ENCODE assay signal across 20 cellular contexts in genomic region chr5:168820776-168821302, GRCh38.
"Had no signal": no experiment of that assay in that cellular context is flagged by ENCODE, and none has a peak within 500 bp of the region (broad histone marks: within the 10 kb centered on the region; RNA-seq: fewer than 3 reads in every experiment).

No MANE protein-coding gene starts in this region.

- H3K27ac ChIP-seq: epithelial cell of prostate, hepatocyte, right atrium auricular region, suprapubic skin, transverse colon, uterus had no signal

- H3K27ac Mint-ChIP-seq: activated CD4-positive, alpha-beta memory T cell treated with anti-CD3 and anti-CD28 coated beads, Interleukin-2, amount 10 ng/mL, durations not matched to agents 7 days and 5 days; activated CD8-positive, alpha-beta memory T cell treated with anti-CD3 and anti-CD28 coated beads, Interleukin-2, amount 10 ng/mL, durations not matched to agents 7 days and 5 days; activated naive CD4-positive, alpha-beta T cell treated with anti-CD3 and anti-CD28 coated beads for 36 hours; naive thymus-derived CD4-positive, alpha-beta T cell; stimulated activated naive CD8-positive, alpha-beta T cell treated with anti-CD3 and anti-CD28 coated beads, Interleukin-15, Interleukin-2, amounts not matched to agents 100 ng/mL and 50 ng/mL, for 24 hours had no signal

- ATAC-seq: activated CD8-positive, alpha-beta memory T cell treated with anti-CD3 and anti-CD28 coated beads, Interleukin-2, amount 10 ng/mL, durations not matched to agents 7 days and 5 days; activated naive CD8-positive, alpha-beta T cell treated with anti-CD3 and anti-CD28 coated beads, Interleukin-2, amount 50 U/mL, for 24 hours; left cardiac atrium; naive thymus-derived CD4-positive, alpha-beta T cell had no signal

- H3K27me3 ChIP-seq: hepatocyte, right atrium auricular region, suprapubic skin, transverse colon, uterus had no signal

- H3K4me1 ChIP-seq: transverse colon, uterus had no signal

- H3K4me3 ChIP-seq: hepatocyte, right atrium auricular region, suprapubic skin, transverse colon, uterus had no signal

- H3K79me2 ChIP-seq: hepatocyte had no signal

- H3K4me3 Mint-ChIP-seq: activated CD4-positive, alpha-beta memory T cell treated with anti-CD3 and anti-CD28 coated beads, Interleukin-2, amount 10 ng/mL, durations not matched to agents 7 days and 5 days; activated CD8-positive, alpha-beta memory T cell treated with anti-CD3 and anti-CD28 coated beads, Interleukin-2, amount 10 ng/mL, durations not matched to agents 7 days and 5 days; activated naive CD4-positive, alpha-beta T cell treated with anti-CD3 and anti-CD28 coated beads for 36 hours; activated naive CD8-positive, alpha-beta T cell treated with anti-CD3 and anti-CD28 coated beads, Interleukin-2, amount 50 U/mL, for 24 hours; naive thymus-derived CD4-positive, alpha-beta T cell; stimulated activated naive CD8-positive, alpha-beta T cell treated with anti-CD3 and anti-CD28 coated beads, Interleukin-15, Interleukin-2, amounts not matched to agents 100 ng/mL and 50 ng/mL, for 24 hours had no signal

- H3K36me3 ChIP-seq: transverse colon, uterus had no signal

- H3K9me3 Mint-ChIP-seq: activated CD4-positive, alpha-beta memory T cell treated with anti-CD3 and anti-CD28 coated beads, Interleukin-2, amount 10 ng/mL, durations not matched to agents 7 days and 5 days; activated naive CD4-positive, alpha-beta T cell treated with anti-CD3 and anti-CD28 coated beads for 36 hours; activated naive CD8-positive, alpha-beta T cell treated with anti-CD3 and anti-CD28 coated beads, Interleukin-2, amount 50 U/mL, for 24 hours; naive thymus-derived CD4-positive, alpha-beta T cell; stimulated activated naive CD8-positive, alpha-beta T cell treated with anti-CD3 and anti-CD28 coated beads, Interleukin-15, Interleukin-2, amounts not matched to agents 100 ng/mL and 50 ng/mL, for 24 hours had no signal

- H3K36me3 Mint-ChIP-seq: activated CD8-positive, alpha-beta memory T cell treated with anti-CD3 and anti-CD28 coated beads, Interleukin-2, amount 10 ng/mL, durations not matched to agents 7 days and 5 days; naive thymus-derived CD4-positive, alpha-beta T cell had no signal

- H3K9me3 ChIP-seq: right atrium auricular region, suprapubic skin, transverse colon, uterus had no signal

- DNase-seq: activated CD4-positive, alpha-beta memory T cell treated with anti-CD3 and anti-CD28 coated beads, Interleukin-2, amount 10 ng/mL, durations not matched to agents 7 days and 5 days; activated CD4-positive, alpha-beta T cell treated with anti-CD3 and anti-CD28 coated beads for 1 hour; activated CD8-positive, alpha-beta memory T cell treated with anti-CD3 and anti-CD28 coated beads, Interleukin-2, amount 10 ng/mL, durations not matched to agents 7 days and 5 days; activated naive CD4-positive, alpha-beta T cell treated with anti-CD3 and anti-CD28 coated beads for 36 hours; activated naive CD8-positive, alpha-beta T cell treated with anti-CD3 and anti-CD28 coated beads, Interleukin-2, amount 50 U/mL, for 24 hours; activated T-cell treated with anti-CD3 and anti-CD28 coated beads, Interleukin-2, amount 50 U/mL, for 1 hour; anterior cingulate cortex; caudate nucleus; foreskin fibroblast; left cardiac atrium; mesenchymal stem cell; naive thymus-derived CD4-positive, alpha-beta T cell; T1000; transverse colon; uterus had no signal

- H3K4me2 ChIP-seq: hepatocyte had no signal

- H2AFZ ChIP-seq: hepatocyte had no signal

- H3K4me1 Mint-ChIP-seq: activated CD8-positive, alpha-beta memory T cell treated with anti-CD3 and anti-CD28 coated beads, Interleukin-2, amount 10 ng/mL, durations not matched to agents 7 days and 5 days; naive thymus-derived CD4-positive, alpha-beta T cell had no signal
